Comparison of ENCODE assay signal across 8 cellular contexts in genomic region chr15:22282794-22283533, GRCh38.
DNase-seq lines count a peak whose midpoint lies in the region; ATAC-seq and TF ChIP-seq lines count a peak whose summit lies in the region.
"Not testable (repeated sequence)": the region's sequence is repeated elsewhere in the genome, so short reads cannot be mapped to it uniquely, and the experiment has no call there.

No MANE protein-coding gene starts in this region.

- not testable (repeated sequence) for H3K27me3 ChIP-seq in CD4-positive, alpha-beta T cell (ENCODE audit: control insufficient read depth, insufficient read depth, low read length)

- H3K9me3 ChIP-seq in CD4-positive, alpha-beta T cell (ENCODE audit: control insufficient read depth, low read length); T-helper 17 cell (ENCODE audit: control insufficient read depth, low read length, poor library complexity, severe bottlenecking): not testable (repeated sequence)

- H3K4me3 Mint-ChIP-seq in CD4-positive, alpha-beta T cell; memory B cell: not testable (repeated sequence)
- peak overlapping the region; percentile 53 for H3K4me3 Mint-ChIP-seq in T-helper 17 cell

- CTCF ChIA-PET in CD4-positive, alpha-beta T cell (lab: Charles Lee) = not testable (repeated sequence)

- POLR2A ChIA-PET in CD4-positive, alpha-beta T cell (lab: Charles Lee) = not testable (repeated sequence)

- H3K4me1 Mint-ChIP-seq in CD4-positive, alpha-beta T cell (ENCODE audit: low read depth); T-helper 17 cell; memory B cell: not testable (repeated sequence)

- H3K27ac Mint-ChIP-seq in CD4-positive, alpha-beta T cell; memory B cell: not testable (repeated sequence)
- peak overlapping the region; percentile 47 for H3K27ac Mint-ChIP-seq in T-helper 17 cell

- not testable (repeated sequence) for TF ChIP-seq CTCF in CD4-positive, alpha-beta T cell (IDR thresholded peaks at IDR 0.05)

- not testable (repeated sequence) for H3K9me3 Mint-ChIP-seq in CD4-positive, alpha-beta T cell; memory B cell

- H3K27ac ChIP-seq in CD4-positive, alpha-beta T cell (ENCODE audit: low read depth, low read length) = not testable (repeated sequence)

- ATAC-seq in CD4-positive, alpha-beta T cell (ENCODE audit: poor library complexity) = peak; percentile 76
- ATAC-seq in GM18907 (IDR thresholded peaks at IDR 0.05; ENCODE audit: unreplicated experiment) (peak; percentile 70), GM21723 (IDR thresholded peaks at IDR 0.05; ENCODE audit: unreplicated experiment) (peak; percentile 60), HG02852 (IDR thresholded peaks at IDR 0.05; ENCODE audit: unreplicated experiment) (peak; percentile 84), HG03280 (IDR thresholded peaks at IDR 0.05; ENCODE audit: unreplicated experiment) (peak; percentile 63), T-helper 17 cell (peak; percentile 85), memory B cell (ENCODE audit: low read depth) (peak; percentile 49)

- not testable (repeated sequence) for DNase-seq in CD4-positive, alpha-beta T cell; T-helper 17 cell; memory B cell (ENCODE audit: low spot score in 2 of 2)
- peak; percentile 74 for DNase-seq in activated effector memory CD4-positive, alpha-beta T cell treated with anti-CD3 and anti-CD28 coated beads, Interleukin-2, amount 50 U/mL, for 16 hours

- not testable (repeated sequence) for H3K36me3 Mint-ChIP-seq in CD4-positive, alpha-beta T cell (ENCODE audit: low read depth); T-helper 17 cell (ENCODE audit: low read depth); memory B cell

- H3K27me3 Mint-ChIP-seq in CD4-positive, alpha-beta T cell; T-helper 17 cell; memory B cell: not testable (repeated sequence)

- intact Hi-C loops in CD4-positive, alpha-beta T cell (cut with DNase I, micrococcal nuclease) = loop anchor here in 1 of 2 experiments (2.0 kb wide), 2 partner anchors 18 to 36 kb away; no protein-coding TSS in a partner anchor
